7 cellular contexts compared by ENCODE assay signal in the genomic region with DNA sequence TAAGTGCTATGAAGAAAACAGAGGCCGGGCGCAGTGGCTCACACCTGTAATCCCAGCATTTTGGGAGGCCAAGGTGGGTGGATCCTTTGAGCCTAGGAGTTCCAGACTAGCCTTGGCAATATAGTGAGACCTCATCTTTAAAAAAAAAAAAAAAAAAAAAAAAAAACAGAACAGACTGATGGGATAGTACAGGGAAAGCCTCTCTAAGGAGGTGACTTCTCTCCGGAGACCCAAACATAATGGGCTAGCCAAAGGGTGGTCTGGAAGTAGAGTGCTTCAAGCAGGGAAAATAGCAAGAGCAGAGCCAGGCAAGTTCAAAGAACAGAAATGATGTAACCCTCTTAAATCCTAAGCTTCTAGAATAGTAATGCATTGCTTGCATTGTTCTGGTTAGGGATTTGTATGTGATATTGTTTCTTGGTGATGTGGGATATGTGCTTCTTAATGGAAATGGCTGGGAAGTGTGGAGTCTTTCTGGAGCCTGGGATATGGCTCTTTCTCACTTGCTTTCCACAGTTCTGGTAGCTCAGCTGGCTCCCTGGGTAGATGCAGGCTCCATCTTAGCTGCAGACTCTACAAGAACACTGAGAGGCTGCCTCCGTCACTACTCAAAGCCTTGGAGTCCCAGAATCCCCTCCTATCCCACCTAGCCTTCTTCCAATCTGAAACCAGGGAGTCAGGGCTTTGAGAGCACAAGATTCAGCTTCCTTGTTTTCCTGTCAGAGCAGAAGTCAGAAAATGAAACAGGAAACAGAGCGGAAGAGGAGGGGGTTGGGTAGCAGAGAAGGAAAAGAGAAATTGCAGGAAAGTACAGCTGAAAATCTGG. TPM values are rescaled to one million over a fixed set of nuclear protein-coding genes. Genes with fewer than 3 reads are reported as not detected.
DNase-seq lines count a peak whose midpoint lies in the region; ATAC-seq and TF ChIP-seq lines count a peak whose summit lies in the region.

No MANE protein-coding gene starts in this region.

- POLR2A ChIA-PET in GM10248 (lab: Yijun Ruan, JAX): interaction anchor here (0.5 kb wide), 1 partner anchor 70 kb away, joined by 3 read pairs; no protein-coding TSS in a partner anchor

- H3K4me1 ChIP-seq in RWPE2 (ENCODE audit: insufficient read depth, poor library complexity, severe bottlenecking): peaks cover 20% of the 10 kb centered on the region
- peaks cover 32% of the 10 kb centered on the region for H3K4me1 ChIP-seq in endodermal cell (ENCODE audit: control insufficient read depth, insufficient read depth, low read length)
- peaks cover 62% of the 10 kb centered on the region for H3K4me1 ChIP-seq in osteoblast (ENCODE audit: insufficient read depth, low read length)

- no peak overlapping the region for H2AFZ ChIP-seq in osteoblast (ENCODE audit: low read length)

- ATAC-seq in RWPE2 (ENCODE audit: low read depth): no peak
- no peak for ATAC-seq in GM19455 (IDR thresholded peaks at IDR 0.05; ENCODE audit: unreplicated experiment)
- ATAC-seq in GM21528 (IDR thresholded peaks at IDR 0.05; ENCODE audit: low FRiP score, unreplicated experiment): no peak

- peaks cover 11% of the 10 kb centered on the region for H3K27me3 Mint-ChIP-seq in HFFc6 (ENCODE audit: insufficient read depth)
- no peaks in the 10 kb centered on the region for H3K27me3 Mint-ChIP-seq in endodermal cell (ENCODE audit: insufficient read depth)

- H3K4me3 Mint-ChIP-seq in HFFc6 (peak overlapping the region; percentile 95), endodermal cell (no peak overlapping the region)

- H4K20me1 ChIP-seq in osteoblast (ENCODE audit: insufficient read depth, low read length): no peaks in the 10 kb centered on the region

- H3K36me3 ChIP-seq in RWPE2 (ENCODE audit: low read depth) (peaks cover 27% of the 10 kb centered on the region), endodermal cell (ENCODE audit: control insufficient read depth, insufficient read depth, low read length) (peaks cover 28% of the 10 kb centered on the region), osteoblast (ENCODE audit: insufficient read depth, low read length) (peaks cover 25% of the 10 kb centered on the region)

- H3K27ac Mint-ChIP-seq in HFFc6 (peak overlapping the region; percentile 100), endodermal cell (peak overlapping the region; percentile 98)

- peak overlapping the region; percentile 5 for H3K9ac ChIP-seq in endodermal cell (ENCODE audit: extremely low read depth, low read length, poor library complexity, severe bottlenecking)

- H3K4me2 ChIP-seq in osteoblast (ENCODE audit: insufficient read depth, low read length): peak overlapping the region; percentile 35

- no peak for TF ChIP-seq CTCF in HFFc6 (IDR thresholded peaks at IDR 0.05)
- no peak for TF ChIP-seq CTCF in RWPE2 (IDR thresholded peaks at IDR 0.05; ENCODE audit: poor library complexity, severe bottlenecking)
- TF ChIP-seq CTCF in endodermal cell (conservative IDR thresholded peaks at IDR 0.05): no peak
- TF ChIP-seq CTCF in osteoblast (IDR thresholded peaks at IDR 0.05; ENCODE audit: extremely low read depth, low read depth, low read length): no peak
- TF ChIP-seq CTCF in GM10248 (IDR thresholded peaks at IDR 0.05; ENCODE audit: control extremely low read depth, extremely low read depth, low read depth, missing control alignments): no peak

- peaks cover 14% of the 10 kb centered on the region for H3K79me2 ChIP-seq in osteoblast (ENCODE audit: insufficient read depth, low read length)

- peak; percentile 29 for DNase-seq in HFFc6
- no peak for DNase-seq in RWPE2 (ENCODE audit: low spot score)
- DNase-seq in endodermal cell: no peak
- no peak for DNase-seq in osteoblast (ENCODE audit: insufficient read length, low spot score, missing footprints)
- DNase-seq in GM10248 (ENCODE audit: extremely low spot score): no peak

- H3K27me3 ChIP-seq in RWPE2 (ENCODE audit: insufficient read depth, poor library complexity, severe bottlenecking) (no peaks in the 10 kb centered on the region), endodermal cell (ENCODE audit: control insufficient read depth, insufficient read depth, low read length, poor library complexity, severe bottlenecking) (no peaks in the 10 kb centered on the region), osteoblast (ENCODE audit: insufficient read depth, low read length) (no peaks in the 10 kb centered on the region)

- 92 to 100% methylated on average over 5 of the region's 5 CpGs for WGBS in endodermal cell (ENCODE audit: insufficient coverage in 1 of 2, insufficient read length in 1 of 2), 2 experiments

- H3K27ac ChIP-seq in RWPE2 (ENCODE audit: poor library complexity, severe bottlenecking): peak overlapping the region; percentile 91
- H3K27ac ChIP-seq in endodermal cell (ENCODE audit: low read depth, low read length): peak overlapping the region; percentile 88
- peak overlapping the region; percentile 98 for H3K27ac ChIP-seq in osteoblast (ENCODE audit: low read depth, low read length)

- H3K9me3 Mint-ChIP-seq in HFFc6: no peaks in the 10 kb centered on the region
- H3K9me3 Mint-ChIP-seq in endodermal cell: no peaks in the 10 kb centered on the region

- H3K9me3 ChIP-seq in RWPE2 (ENCODE audit: severe bottlenecking): no peaks in the 10 kb centered on the region
- no peaks in the 10 kb centered on the region for H3K9me3 ChIP-seq in endodermal cell (ENCODE audit: control insufficient read depth, low read length)
- H3K9me3 ChIP-seq in osteoblast (ENCODE audit: low read depth, low read length): no peaks in the 10 kb centered on the region

- CTCF ChIA-PET in GM10248 (lab: Yijun Ruan, JAX): interaction anchor here (0.9 to 9.7 kb wide), 10 partner anchors 8 to 286 kb away, joined by 3 to 257 read pairs (median 4); no protein-coding TSS in a partner anchor

- H3K4me3 ChIP-seq in RWPE2 (ENCODE audit: severe bottlenecking) (no peak overlapping the region), endodermal cell (ENCODE audit: low read length) (no peak overlapping the region), osteoblast (ENCODE audit: insufficient read depth, low read length) (no peak overlapping the region)

- H3K4me1 Mint-ChIP-seq in HFFc6 (ENCODE audit: low read depth) (peaks cover 91% of the 10 kb centered on the region), endodermal cell (peaks cover 66% of the 10 kb centered on the region)

- peaks cover 33% of the 10 kb centered on the region for H3K36me3 Mint-ChIP-seq in HFFc6 (ENCODE audit: low read depth)
- peaks cover 16% of the 10 kb centered on the region for H3K36me3 Mint-ChIP-seq in endodermal cell (ENCODE audit: low read depth)

RNA-seq across cellular contexts. Expression of a gene that starts 1.9 kb away (rescaled TPM):
- total RNA-seq in HFFc6 (2021; fragmentation: NEBNext Ultra II Directional; extraction: Animal tissue kit (Norgen Biotek cat#: 25700)): 10 to 100 TPM; 11.5 to 16.4 (median 13.6) TPM
- 10 to 100 TPM; 12.7 to 14.6 TPM for total RNA-seq in endodermal cell
- polyA plus RNA-seq in endodermal cell (2013, experiment 1 of 2): 13.3 TPM
- 12.6 TPM for polyA plus RNA-seq in endodermal cell (2013, experiment 2 of 2)
- total RNA-seq in osteoblast: 18.1 and 19.2 TPM in 2 replicates

RNA-seq across cellular contexts. Expression of a gene that starts 40.7 kb away (rescaled TPM):
- total RNA-seq in HFFc6 (2021; fragmentation: NEBNext Ultra II Directional; extraction: Animal tissue kit (Norgen Biotek cat#: 25700)): 10 to 100 TPM; 19.2 to 31.6 (median 23.8) TPM
- total RNA-seq in endodermal cell (10 to 100 TPM; 39.7 to 42.4 TPM), osteoblast (6.2 and 7.6 TPM in 2 replicates)
- polyA plus RNA-seq in endodermal cell (2013, experiment 1 of 2): 37.1 TPM
- 34.3 TPM for polyA plus RNA-seq in endodermal cell (2013, experiment 2 of 2)
